Comparison of ENCODE assay signal across 19 cellular contexts in genomic region chr6:33295621-33296369, GRCh38. TPM values are rescaled to one million over a fixed set of nuclear protein-coding genes. Genes with fewer than 3 reads are reported as not detected.
A peak's percentile ranks its signal among the peaks of the same experiment; 100 is the strongest.
DNase-seq lines count a peak whose midpoint lies in the region; ATAC-seq, FAIRE-seq and TF ChIP-seq lines count a peak whose summit lies in the region.
"Had no signal": no experiment of that assay in that cellular context is flagged by ENCODE, and none has a peak within 500 bp of the region (broad histone marks: within the 10 kb centered on the region; RNA-seq: fewer than 3 reads in every experiment).

No MANE protein-coding gene starts in this region.

- TF ChIP-seq RAD21 in HepG2 (CRISPR knock-in tag; IDR thresholded peaks at IDR 0.05), result no peak
- no peak for TF ChIP-seq RAD21 in SK-N-SH (IDR thresholded peaks at IDR 0.05; ENCODE audit: low read length)

- no peaks in the 10 kb centered on the region for H3K9me2 ChIP-seq in SK-N-SH

- H3K9me3 ChIP-seq in T-helper 17 cell (ENCODE audit: control insufficient read depth, low read length, poor library complexity, severe bottlenecking), result no peaks in the 10 kb centered on the region
- no peaks in the 10 kb centered on the region for H3K9me3 ChIP-seq in HepG2 (ENCODE audit: low read length)
- H3K9me3 ChIP-seq in SK-N-SH, result no peaks in the 10 kb centered on the region
- H3K9me3 ChIP-seq: heart right ventricle had no signal

- H3K9ac ChIP-seq in HepG2 (ENCODE audit: insufficient read depth, low read depth, low read length) (no peak overlapping the region), SK-N-SH (no peak overlapping the region)

- no peak overlapping the region for H3K4me3 ChIP-seq in HepG2 (replicated peaks in 1 of 3; ENCODE audit: insufficient read depth in 1 of 3, low read depth in 2 of 3, low read length in 3 of 3)
- no peak overlapping the region for H3K4me3 ChIP-seq in SK-N-SH (ENCODE audit: low read depth in 2 of 2, low read length in 1 of 2)

- no peaks in the 10 kb centered on the region; a peak in 1 of 5 replicates for H3K27me3 ChIP-seq in HepG2 (ENCODE audit: control insufficient read depth in 1 of 2, insufficient read depth in 2 of 2, low read length in 2 of 2)
- no peaks in the 10 kb centered on the region for H3K27me3 ChIP-seq in SK-N-SH (ENCODE audit: insufficient read depth)
- H3K27me3 ChIP-seq: brain microvascular endothelial cell, heart right ventricle had no signal

- CTCF ChIA-PET in activated naive CD4-positive, alpha-beta T cell treated with anti-CD3 and anti-CD28 coated beads, Interleukin-2, amount 10 ng/mL, durations not matched to agents 7 days and 5 days (lab: Charles Lee), result no interaction called here
- CTCF ChIA-PET in HepG2 (lab: Yijun Ruan, JAX; ENCODE audit: low intra/inter-chr PET ratio, low total read pairs) (no interaction called here), SK-N-SH (lab: Yijun Ruan, JAX) (interaction anchor here (3.9 kb wide), 1 partner anchor 19 kb away, joined by 19 read pairs; the partner anchor contains the start of gene B3GALT4)

- no peak for FAIRE-seq in HepG2 (lab: Jason Lieb, UNC)
- FAIRE-seq: GM18507, small intestine had no signal

- peak overlapping the region; percentile 77 for H3K27ac Mint-ChIP-seq in activated naive CD4-positive, alpha-beta T cell treated with anti-CD3 and anti-CD28 coated beads, Interleukin-2, amount 10 ng/mL, durations not matched to agents 7 days and 5 days
- H3K27ac Mint-ChIP-seq in T-helper 17 cell, result no peak overlapping the region
- H3K27ac Mint-ChIP-seq in stimulated activated effector memory CD8-positive, alpha-beta T cell treated with anti-CD3 and anti-CD28 coated beads, Interleukin-12 subunit alpha, Interleukin-12 subunit beta, amount 100 ng/mL, for 72 hours, result peak overlapping the region; percentile 100

- H3K4me2 ChIP-seq in HepG2 (ENCODE audit: low read depth, low read length), result no peak overlapping the region
- no peak overlapping the region for H3K4me2 ChIP-seq in SK-N-SH

- DNase-seq in activated naive CD4-positive, alpha-beta T cell treated with anti-CD3 and anti-CD28 coated beads, Interleukin-2, amount 10 ng/mL, durations not matched to agents 7 days and 5 days, result no peak
- no peak for DNase-seq in activated naive CD4-positive, alpha-beta T cell treated with Interleukin-2 at 50 U/mL for 16 hours
- DNase-seq in T-helper 17 cell (no peak), HepG2 (ENCODE audit: low spot score) (no peak), NCI-H2227 treated with DMSO at 0.1 percent for 48 hours (lab: John Stamatoyannopoulos, UW) (no peak), NCI-H1048 (lab: John Stamatoyannopoulos, UW) (no peak), SK-N-SH (no peak)
- no peak for DNase-seq in stimulated activated effector memory CD8-positive, alpha-beta T cell treated with anti-CD3 and anti-CD28 coated beads, Interleukin-12 subunit alpha, Interleukin-12 subunit beta, amount 100 ng/mL, for 72 hours (ENCODE audit: low spot score in 2 of 2)
- DNase-seq: activated CD4-positive, alpha-beta T cell treated with anti-CD3 and anti-CD28 coated beads, Interleukin-2, amount 50 U/mL, for 4 hours; activated gamma-delta T cell; brain microvascular endothelial cell; heart right ventricle; kidney glomerular epithelial cell; NCI-H1436; NCI-H226; SHP77; small intestine; stimulated activated naive CD4-positive, alpha-beta T cell had no signal

- intact Hi-C loops in HepG2 (cut with micrococcal nuclease; ENCODE audit: unreplicated experiment), result no loop called here

- H3K79me2 ChIP-seq in HepG2 (ENCODE audit: insufficient read depth, low read length), result peaks cover 5% of the 10 kb centered on the region
- H3K79me2 ChIP-seq in SK-N-SH (ENCODE audit: insufficient read depth), result peaks cover 27% of the 10 kb centered on the region

- POLR2A ChIA-PET in HepG2 (lab: Yijun Ruan, JAX) (interaction anchor here (0.6 to 2.8 kb wide), 3 partner anchors 18 to 24 kb away, joined by 3 to 11 read pairs (median 6); partner anchors contain the start of genes B3GALT4, RPS18, VPS52 and ZBTB22), SK-N-SH (lab: Yijun Ruan, JAX) (no interaction called here)

- H3K27ac ChIP-seq in HepG2 (ENCODE audit: extremely low read length, insufficient read depth, low read length), result peak overlapping the region; percentile 93
- no peak overlapping the region for H3K27ac ChIP-seq in SK-N-SH (ENCODE audit: low read depth in 2 of 2, low read length in 1 of 2)
- H3K27ac ChIP-seq: brain microvascular endothelial cell had no signal

- 89% methylated on average over 13 of the region's 15 CpGs for WGBS in HepG2 (ENCODE audit: low lambda C conversion rate)
- 87% methylated on average over 6 of the region's 15 CpGs for whole genome bisulfite sequencing in SK-N-SH (ENCODE audit: low lambda C conversion rate)

- peaks cover 53% of the 10 kb centered on the region for H3K36me3 Mint-ChIP-seq in activated naive CD4-positive, alpha-beta T cell treated with anti-CD3 and anti-CD28 coated beads, Interleukin-2, amount 10 ng/mL, durations not matched to agents 7 days and 5 days
- H3K36me3 Mint-ChIP-seq in T-helper 17 cell (ENCODE audit: low read depth), result peaks cover 14% of the 10 kb centered on the region
- H3K36me3 Mint-ChIP-seq in stimulated activated effector memory CD8-positive, alpha-beta T cell treated with anti-CD3 and anti-CD28 coated beads, Interleukin-12 subunit alpha, Interleukin-12 subunit beta, amount 100 ng/mL, for 72 hours, result peaks cover 88% of the 10 kb centered on the region

- no peak overlapping the region for H2AFZ ChIP-seq in HepG2 (ENCODE audit: low read length)
- no peak overlapping the region for H2AFZ ChIP-seq in SK-N-SH (ENCODE audit: low read depth)

- in situ Hi-C loops in HepG2 (cut with HindIII; ENCODE audit: extremely low pct_ligation_motif_present, low pct_unique_long_range_greater_than_20kb), result loop anchor here (5.0 to 25.0 kb wide), 2 partner anchors 93 to 117 kb away; partner anchors contain the start of genes CUTA, HSD17B8, PHF1 and RXRB

- H3K4me1 Mint-ChIP-seq in activated naive CD4-positive, alpha-beta T cell treated with anti-CD3 and anti-CD28 coated beads, Interleukin-2, amount 10 ng/mL, durations not matched to agents 7 days and 5 days, result peaks cover 43% of the 10 kb centered on the region
- H3K4me1 Mint-ChIP-seq in T-helper 17 cell, result peaks cover 31% of the 10 kb centered on the region
- H3K4me1 Mint-ChIP-seq in stimulated activated effector memory CD8-positive, alpha-beta T cell treated with anti-CD3 and anti-CD28 coated beads, Interleukin-12 subunit alpha, Interleukin-12 subunit beta, amount 100 ng/mL, for 72 hours, result peaks cover 53% of the 10 kb centered on the region

- H3K4me1 ChIP-seq in HepG2 (ENCODE audit: insufficient read depth, low read length) (peaks cover 25% of the 10 kb centered on the region), SK-N-SH (ENCODE audit: control insufficient read depth in 1 of 2, insufficient read depth in 2 of 2, low read depth in 1 of 2, low read length in 1 of 2) (peaks cover 2 to 15% of the 10 kb centered on the region in 2 experiments; a peak in 2 of 4 replicates)

- peak overlapping the region; percentile 19 for H3K4me3 Mint-ChIP-seq in activated naive CD4-positive, alpha-beta T cell treated with anti-CD3 and anti-CD28 coated beads, Interleukin-2, amount 10 ng/mL, durations not matched to agents 7 days and 5 days
- H3K4me3 Mint-ChIP-seq in T-helper 17 cell, result peak overlapping the region; percentile 41
- no peak overlapping the region for H3K4me3 Mint-ChIP-seq in stimulated activated effector memory CD8-positive, alpha-beta T cell treated with anti-CD3 and anti-CD28 coated beads, Interleukin-12 subunit alpha, Interleukin-12 subunit beta, amount 100 ng/mL, for 72 hours

- peaks cover 18% of the 10 kb centered on the region for H3F3A ChIP-seq in SK-N-SH (replicated peaks; ENCODE audit: insufficient read depth)

- no peaks in the 10 kb centered on the region for H3K9me3 Mint-ChIP-seq in activated naive CD4-positive, alpha-beta T cell treated with anti-CD3 and anti-CD28 coated beads, Interleukin-2, amount 10 ng/mL, durations not matched to agents 7 days and 5 days
- H3K9me3 Mint-ChIP-seq in stimulated activated effector memory CD8-positive, alpha-beta T cell treated with anti-CD3 and anti-CD28 coated beads, Interleukin-12 subunit alpha, Interleukin-12 subunit beta, amount 100 ng/mL, for 72 hours, result no peaks in the 10 kb centered on the region

- H4K20me1 ChIP-seq in HepG2 (ENCODE audit: insufficient read depth, low read length) (no peaks in the 10 kb centered on the region), SK-N-SH (ENCODE audit: insufficient read depth) (peaks cover 11% of the 10 kb centered on the region; the same call in 1 of the 2 replicates)

- TF ChIP-seq POLR2A in HepG2 (IDR thresholded peaks at IDR 0.05; ENCODE audit: insufficient read depth in 1 of 2, low read depth in 2 of 2, low read length in 2 of 2), result no peak

- H3K36me3 ChIP-seq in HepG2 (replicated peaks in 1 of 2; ENCODE audit: control insufficient read depth in 1 of 2, insufficient read depth in 2 of 2, low read length in 2 of 2) (peaks cover 10 to 24% of the 10 kb centered on the region in 2 experiments), SK-N-SH (replicated peaks in 1 of 2; ENCODE audit: control insufficient read depth in 1 of 2, insufficient read depth in 2 of 2, low read length in 1 of 2) (peaks cover 17 to 48% of the 10 kb centered on the region in 2 experiments)

- no TSS peak for BruUV-seq in HepG2 (replicated peaks; lab: Mats Ljungman, UMichigan)

- peaks cover 11% of the 10 kb centered on the region for H3K27me3 Mint-ChIP-seq in activated naive CD4-positive, alpha-beta T cell treated with anti-CD3 and anti-CD28 coated beads, Interleukin-2, amount 10 ng/mL, durations not matched to agents 7 days and 5 days
- H3K27me3 Mint-ChIP-seq in T-helper 17 cell, result no peaks in the 10 kb centered on the region

- ATAC-seq in T-helper 17 cell (no peak), HepG2 (no peak)
- no peak for ATAC-seq in stimulated activated effector memory CD8-positive, alpha-beta T cell treated with anti-CD3 and anti-CD28 coated beads, Interleukin-12 subunit alpha, Interleukin-12 subunit beta, amount 100 ng/mL, for 72 hours
- ATAC-seq: heart right ventricle had no signal

- TF ChIP-seq CTCF in HepG2 (CRISPR knock-in tag; IDR thresholded peaks at IDR 0.05) (no peak), SK-N-SH (IDR thresholded peaks at IDR 0.05) (no peak)

- no peak for TF ChIP-seq EP300 in HepG2 (IDR thresholded peaks at IDR 0.05; ENCODE audit: low read depth in 2 of 2, low read length in 2 of 2)
- no peak for TF ChIP-seq EP300 in HepG2 (CRISPR knock-in tag; IDR thresholded peaks at IDR 0.05; ENCODE audit: borderline replicate concordance)
- TF ChIP-seq EP300 in SK-N-SH (IDR thresholded peaks at IDR 0.05; ENCODE audit: borderline replicate concordance in 1 of 2, low read depth in 1 of 2, low read length in 1 of 2), result no peak

RNA-seq across cellular contexts. Expression of gene RGL2, which starts 2.9 kb away (rescaled TPM):
- total RNA-seq in T-helper 17 cell (10 to 100 TPM; 42.1 to 56.2 TPM), HepG2 (2016; rRNA removed; fragmentation: Illumina TruSeq; extraction: Trizol) (16.5 and 22.9 TPM in 2 replicates)
- total RNA-seq in HepG2 (2016; cell fraction: cytosol; rRNA removed; fragmentation: Illumina TruSeq; extraction: Trizol; ENCODE audit: low read depth), result 5.6 and 5.8 TPM in 2 replicates
- 14.4 and 22.0 TPM in 2 replicates for total RNA-seq in HepG2 (2016; cell fraction: insoluble cytoplasmic fraction; rRNA removed; fragmentation: Illumina TruSeq; extraction: Trizol)
- total RNA-seq in HepG2 (2016; cell fraction: membrane; rRNA removed; fragmentation: Illumina TruSeq; extraction: Trizol), result 14.1 and 14.8 TPM in 2 replicates
- total RNA-seq in HepG2 (2016; cell fraction: nucleus; rRNA removed; fragmentation: Illumina TruSeq; extraction: Trizol), result 21.1 and 24.8 TPM in 2 replicates
- polyA plus RNA-seq in HepG2 (2011; rRNA removed) (47.4 and 55.8 TPM in 2 replicates), SK-N-SH (2012; rRNA removed) (59.4 and 71.2 TPM in 2 replicates)
- polyA plus RNA-seq in HepG2 (2011; cell fraction: cytosol; rRNA removed), result 24.1 and 32.5 TPM in 2 replicates
- polyA plus RNA-seq in HepG2 (2011; cell fraction: nucleus; rRNA removed), result 260 and 280 TPM in 2 replicates
- polyA plus RNA-seq in HepG2 (2012), result 33.1 and 35.4 TPM in 2 replicates
- 4.2 and 4.6 TPM in 2 replicates for polyA plus RNA-seq in HepG2 (2016; cell fraction: cytosol; fragmentation: Illumina TruSeq; extraction: Trizol; ENCODE audit: low read depth)
- 12.1 and 14.6 TPM in 2 replicates for polyA plus RNA-seq in HepG2 (2016; cell fraction: insoluble cytoplasmic fraction; fragmentation: Illumina TruSeq; extraction: Trizol; ENCODE audit: low read depth)
- 9.4 and 10.4 TPM in 2 replicates for polyA plus RNA-seq in HepG2 (2016; cell fraction: membrane; fragmentation: Illumina TruSeq; extraction: Trizol; ENCODE audit: low read depth)
- 53.5 and 54.5 TPM in 2 replicates for polyA plus RNA-seq in HepG2 (2016; cell fraction: nucleus; fragmentation: Illumina TruSeq; extraction: Trizol; ENCODE audit: insufficient read depth, low read depth)
- polyA minus RNA-seq in HepG2 (2011; rRNA and poly(A)+ RNA removed; ENCODE audit: low replicate concordance), result 47.5 and 84.0 TPM in 2 replicates
- 16.0 and 18.0 TPM in 2 replicates for polyA minus RNA-seq in HepG2 (2011; cell fraction: cytosol; rRNA and poly(A)+ RNA removed)
- polyA minus RNA-seq in HepG2 (2011; cell fraction: nucleus; rRNA and poly(A)+ RNA removed), result 45.7 and 51.1 TPM in 2 replicates
- polyA plus RNA-seq in SK-N-SH (2012; cell fraction: cytosol; rRNA removed), result 19.9 and 29.3 TPM in 2 replicates
- polyA plus RNA-seq in SK-N-SH (2012; cell fraction: nucleus; rRNA removed), result 331 and 334 TPM in 2 replicates

RNA-seq across cellular contexts. Expression of gene PFDN6, which starts 6.4 kb away (rescaled TPM):
- total RNA-seq in T-helper 17 cell, result 10 to 100 TPM; 16.5 to 25.7 TPM
- 87.0 and 118 TPM in 2 replicates for total RNA-seq in HepG2 (2016; rRNA removed; fragmentation: Illumina TruSeq; extraction: Trizol)
- 21.9 and 25.1 TPM in 2 replicates for total RNA-seq in HepG2 (2016; cell fraction: cytosol; rRNA removed; fragmentation: Illumina TruSeq; extraction: Trizol; ENCODE audit: low read depth)
- 97.0 and 123 TPM in 2 replicates for total RNA-seq in HepG2 (2016; cell fraction: insoluble cytoplasmic fraction; rRNA removed; fragmentation: Illumina TruSeq; extraction: Trizol)
- total RNA-seq in HepG2 (2016; cell fraction: membrane; rRNA removed; fragmentation: Illumina TruSeq; extraction: Trizol), result 19.5 and 24.7 TPM in 2 replicates
- 35.5 and 41.4 TPM in 2 replicates for total RNA-seq in HepG2 (2016; cell fraction: nucleus; rRNA removed; fragmentation: Illumina TruSeq; extraction: Trizol)
- polyA plus RNA-seq in HepG2 (2011; rRNA removed), result 75.5 and 92.2 TPM in 2 replicates
- polyA plus RNA-seq in HepG2 (2011; cell fraction: cytosol; rRNA removed), result 41.4 and 48.4 TPM in 2 replicates
- polyA plus RNA-seq in HepG2 (2011; cell fraction: nucleus; rRNA removed), result 65.1 and 96.7 TPM in 2 replicates
- polyA plus RNA-seq in HepG2 (2012), result 78.6 and 94.5 TPM in 2 replicates
- polyA plus RNA-seq in HepG2 (2016; cell fraction: cytosol; fragmentation: Illumina TruSeq; extraction: Trizol; ENCODE audit: low read depth), result 20.6 and 21.5 TPM in 2 replicates
- polyA plus RNA-seq in HepG2 (2016; cell fraction: insoluble cytoplasmic fraction; fragmentation: Illumina TruSeq; extraction: Trizol; ENCODE audit: low read depth), result 142 and 148 TPM in 2 replicates
- polyA plus RNA-seq in HepG2 (2016; cell fraction: membrane; fragmentation: Illumina TruSeq; extraction: Trizol; ENCODE audit: low read depth), result 20.0 and 22.3 TPM in 2 replicates
- polyA plus RNA-seq in HepG2 (2016; cell fraction: nucleus; fragmentation: Illumina TruSeq; extraction: Trizol; ENCODE audit: insufficient read depth, low read depth), result 80.0 and 80.7 TPM in 2 replicates
- 11.7 and 27.1 TPM in 2 replicates for polyA minus RNA-seq in HepG2 (2011; rRNA and poly(A)+ RNA removed; ENCODE audit: low replicate concordance)
- polyA minus RNA-seq in HepG2 (2011; cell fraction: cytosol; rRNA and poly(A)+ RNA removed), result 14.2 and 19.7 TPM in 2 replicates
- 28.1 and 34.1 TPM in 2 replicates for polyA minus RNA-seq in HepG2 (2011; cell fraction: nucleus; rRNA and poly(A)+ RNA removed)
- polyA plus RNA-seq in SK-N-SH (2012; rRNA removed), result 182 and 213 TPM in 2 replicates
- 233 and 285 TPM in 2 replicates for polyA plus RNA-seq in SK-N-SH (2012; cell fraction: cytosol; rRNA removed)
- 113 and 143 TPM in 2 replicates for polyA plus RNA-seq in SK-N-SH (2012; cell fraction: nucleus; rRNA removed)

RNA-seq across cellular contexts. Expression of gene WDR46, which starts 6.8 kb away (rescaled TPM):
- total RNA-seq in T-helper 17 cell (10 to 100 TPM; 32.1 to 38.6 TPM), HepG2 (2016; rRNA removed; fragmentation: Illumina TruSeq; extraction: Trizol) (99.9 and 105 TPM in 2 replicates)
- total RNA-seq in HepG2 (2016; cell fraction: cytosol; rRNA removed; fragmentation: Illumina TruSeq; extraction: Trizol; ENCODE audit: low read depth), result 34.0 and 45.3 TPM in 2 replicates
- total RNA-seq in HepG2 (2016; cell fraction: insoluble cytoplasmic fraction; rRNA removed; fragmentation: Illumina TruSeq; extraction: Trizol), result 93.2 and 108 TPM in 2 replicates
- 44.8 and 48.1 TPM in 2 replicates for total RNA-seq in HepG2 (2016; cell fraction: membrane; rRNA removed; fragmentation: Illumina TruSeq; extraction: Trizol)
- total RNA-seq in HepG2 (2016; cell fraction: nucleus; rRNA removed; fragmentation: Illumina TruSeq; extraction: Trizol), result 67.1 and 84.6 TPM in 2 replicates
- polyA plus RNA-seq in HepG2 (2011; rRNA removed) (47.4 and 54.6 TPM in 2 replicates), SK-N-SH (2012; rRNA removed) (153 and 172 TPM in 2 replicates)
- polyA plus RNA-seq in HepG2 (2011; cell fraction: cytosol; rRNA removed), result 33.7 and 44.0 TPM in 2 replicates
- polyA plus RNA-seq in HepG2 (2011; cell fraction: nucleus; rRNA removed), result 100 and 101 TPM in 2 replicates
- 40.9 and 53.3 TPM in 2 replicates for polyA plus RNA-seq in HepG2 (2012)
- polyA plus RNA-seq in HepG2 (2016; cell fraction: cytosol; fragmentation: Illumina TruSeq; extraction: Trizol; ENCODE audit: low read depth), result 30.0 and 32.0 TPM in 2 replicates
- 82.3 and 87.5 TPM in 2 replicates for polyA plus RNA-seq in HepG2 (2016; cell fraction: insoluble cytoplasmic fraction; fragmentation: Illumina TruSeq; extraction: Trizol; ENCODE audit: low read depth)
- 32.2 and 32.4 TPM in 2 replicates for polyA plus RNA-seq in HepG2 (2016; cell fraction: membrane; fragmentation: Illumina TruSeq; extraction: Trizol; ENCODE audit: low read depth)
- 115 and 128 TPM in 2 replicates for polyA plus RNA-seq in HepG2 (2016; cell fraction: nucleus; fragmentation: Illumina TruSeq; extraction: Trizol; ENCODE audit: insufficient read depth, low read depth)
- 106 and 108 TPM in 2 replicates for polyA minus RNA-seq in HepG2 (2011; rRNA and poly(A)+ RNA removed; ENCODE audit: low replicate concordance)
- 39.5 and 44.8 TPM in 2 replicates for polyA minus RNA-seq in HepG2 (2011; cell fraction: cytosol; rRNA and poly(A)+ RNA removed)
- 38.6 and 63.3 TPM in 2 replicates for polyA minus RNA-seq in HepG2 (2011; cell fraction: nucleus; rRNA and poly(A)+ RNA removed)
- polyA plus RNA-seq in SK-N-SH (2012; cell fraction: cytosol; rRNA removed), result 76.0 and 91.7 TPM in 2 replicates
- 421 and 466 TPM in 2 replicates for polyA plus RNA-seq in SK-N-SH (2012; cell fraction: nucleus; rRNA removed)

RNA-seq across cellular contexts. Expression of gene TAPBP, which starts 18.1 kb away (rescaled TPM):
- total RNA-seq in T-helper 17 cell (100 to 1,000 TPM; 269 to 344 TPM), HepG2 (2016; rRNA removed; fragmentation: Illumina TruSeq; extraction: Trizol) (16.4 and 32.3 TPM in 2 replicates)
- total RNA-seq in HepG2 (2016; cell fraction: cytosol; rRNA removed; fragmentation: Illumina TruSeq; extraction: Trizol; ENCODE audit: low read depth), result 3.4 and 4.1 TPM in 2 replicates
- total RNA-seq in HepG2 (2016; cell fraction: insoluble cytoplasmic fraction; rRNA removed; fragmentation: Illumina TruSeq; extraction: Trizol), result 13.6 and 35.0 TPM in 2 replicates
- 11.4 and 11.8 TPM in 2 replicates for total RNA-seq in HepG2 (2016; cell fraction: membrane; rRNA removed; fragmentation: Illumina TruSeq; extraction: Trizol)
- total RNA-seq in HepG2 (2016; cell fraction: nucleus; rRNA removed; fragmentation: Illumina TruSeq; extraction: Trizol), result 44.6 and 52.1 TPM in 2 replicates
- polyA plus RNA-seq in HepG2 (2011; rRNA removed) (27.4 and 34.1 TPM in 2 replicates), SK-N-SH (2012; rRNA removed) (27.9 and 44.5 TPM in 2 replicates)
- 14.8 and 18.3 TPM in 2 replicates for polyA plus RNA-seq in HepG2 (2011; cell fraction: cytosol; rRNA removed)
- polyA plus RNA-seq in HepG2 (2011; cell fraction: nucleus; rRNA removed), result 62.2 and 64.2 TPM in 2 replicates
- polyA plus RNA-seq in HepG2 (2012), result 21.4 and 27.7 TPM in 2 replicates
- 3.1 and 3.4 TPM in 2 replicates for polyA plus RNA-seq in HepG2 (2016; cell fraction: cytosol; fragmentation: Illumina TruSeq; extraction: Trizol; ENCODE audit: low read depth)
- polyA plus RNA-seq in HepG2 (2016; cell fraction: insoluble cytoplasmic fraction; fragmentation: Illumina TruSeq; extraction: Trizol; ENCODE audit: low read depth), result 15.2 and 22.3 TPM in 2 replicates
- polyA plus RNA-seq in HepG2 (2016; cell fraction: membrane; fragmentation: Illumina TruSeq; extraction: Trizol; ENCODE audit: low read depth), result 9.3 and 9.6 TPM in 2 replicates
- polyA plus RNA-seq in HepG2 (2016; cell fraction: nucleus; fragmentation: Illumina TruSeq; extraction: Trizol; ENCODE audit: insufficient read depth, low read depth), result 88.3 and 92.5 TPM in 2 replicates
- 44.2 and 51.1 TPM in 2 replicates for polyA minus RNA-seq in HepG2 (2011; rRNA and poly(A)+ RNA removed; ENCODE audit: low replicate concordance)
- polyA minus RNA-seq in HepG2 (2011; cell fraction: cytosol; rRNA and poly(A)+ RNA removed), result 23.7 and 33.9 TPM in 2 replicates
- polyA minus RNA-seq in HepG2 (2011; cell fraction: nucleus; rRNA and poly(A)+ RNA removed), result 18.7 and 22.5 TPM in 2 replicates
- 24.4 and 34.4 TPM in 2 replicates for polyA plus RNA-seq in SK-N-SH (2012; cell fraction: cytosol; rRNA removed)
- polyA plus RNA-seq in SK-N-SH (2012; cell fraction: nucleus; rRNA removed), result 84.8 and 160 TPM in 2 replicates

RNA-seq across cellular contexts. Expression of gene B3GALT4, which starts 18.9 kb away (rescaled TPM):
- total RNA-seq in T-helper 17 cell, result 10 to 100 TPM; 10.1 to 13.0 TPM
- 0.27 TPM in 1 of 2 replicates, not detected in the other for total RNA-seq in HepG2 (2016; rRNA removed; fragmentation: Illumina TruSeq; extraction: Trizol)
- total RNA-seq in HepG2 (2016; cell fraction: cytosol; rRNA removed; fragmentation: Illumina TruSeq; extraction: Trizol; ENCODE audit: low read depth), result not detected in 2 replicates
- 0.19 TPM in 1 of 2 replicates, not detected in the other for total RNA-seq in HepG2 (2016; cell fraction: insoluble cytoplasmic fraction; rRNA removed; fragmentation: Illumina TruSeq; extraction: Trizol)
- total RNA-seq in HepG2 (2016; cell fraction: membrane; rRNA removed; fragmentation: Illumina TruSeq; extraction: Trizol), result not detected in 2 replicates
- 0.37 and 0.56 TPM in 2 replicates for total RNA-seq in HepG2 (2016; cell fraction: nucleus; rRNA removed; fragmentation: Illumina TruSeq; extraction: Trizol)
- 0.04 TPM in 1 of 2 replicates, not detected in the other for polyA plus RNA-seq in HepG2 (2011; rRNA removed)
- not detected in 2 replicates for polyA plus RNA-seq in HepG2 (2011; cell fraction: cytosol; rRNA removed)
- 0.26 and 0.31 TPM in 2 replicates for polyA plus RNA-seq in HepG2 (2011; cell fraction: nucleus; rRNA removed)
- 0.27 TPM in 1 of 2 replicates, not detected in the other for polyA plus RNA-seq in HepG2 (2012)
- polyA plus RNA-seq in HepG2 (2016; cell fraction: cytosol; fragmentation: Illumina TruSeq; extraction: Trizol; ENCODE audit: low read depth), result not detected in 2 replicates
- not detected in 2 replicates for polyA plus RNA-seq in HepG2 (2016; cell fraction: insoluble cytoplasmic fraction; fragmentation: Illumina TruSeq; extraction: Trizol; ENCODE audit: low read depth)
- polyA plus RNA-seq in HepG2 (2016; cell fraction: membrane; fragmentation: Illumina TruSeq; extraction: Trizol; ENCODE audit: low read depth), result not detected in 2 replicates
- polyA plus RNA-seq in HepG2 (2016; cell fraction: nucleus; fragmentation: Illumina TruSeq; extraction: Trizol; ENCODE audit: insufficient read depth, low read depth), result not detected in 2 replicates
- 0.46 and 1.4 TPM in 2 replicates for polyA minus RNA-seq in HepG2 (2011; rRNA and poly(A)+ RNA removed; ENCODE audit: low replicate concordance)
- polyA minus RNA-seq in HepG2 (2011; cell fraction: cytosol; rRNA and poly(A)+ RNA removed), result not detected in 2 replicates
- 2.2 and 2.6 TPM in 2 replicates for polyA minus RNA-seq in HepG2 (2011; cell fraction: nucleus; rRNA and poly(A)+ RNA removed)
- polyA plus RNA-seq in SK-N-SH (2012; rRNA removed), result 0.55 and 0.56 TPM in 2 replicates
- 0.27 and 0.42 TPM in 2 replicates for polyA plus RNA-seq in SK-N-SH (2012; cell fraction: cytosol; rRNA removed)
- 0.38 TPM in 2 replicates for polyA plus RNA-seq in SK-N-SH (2012; cell fraction: nucleus; rRNA removed)
